Comparison of ENCODE assay signal across 1 cellular context in genomic region chr14:75293920-75294648, GRCh38.
TF ChIP-seq lines count a peak whose summit lies in the region.

No MANE protein-coding gene starts in this region.

TF ChIP-seq in SK-N-SH, 30 proteins besides CTCF, POLR2A, EP300 and RAD21 (continued from another document):
- TF ChIP-seq IRF3 (IDR thresholded peaks at IDR 0.05; ENCODE audit: low read depth, low read length) (no peak), NRF1 (IDR thresholded peaks at IDR 0.05; ENCODE audit: low read depth, low read length) (no peak), JUND (IDR thresholded peaks at IDR 0.05) (no peak), GABPA (IDR thresholded peaks at IDR 0.05; ENCODE audit: low read depth) (no peak), PBX3 (IDR thresholded peaks at IDR 0.05) (0 out of 2 replicates have a peak, but pooled peaks have one; percentile 4), SIN3A (IDR thresholded peaks at IDR 0.05; ENCODE audit: borderline replicate concordance, low read depth, low read length) (no peak), FOSL2 (IDR thresholded peaks at IDR 0.05; ENCODE audit: borderline replicate concordance, low read depth) (no peak), TCF12 (IDR thresholded peaks at IDR 0.05) (no peak), CHD2 (IDR thresholded peaks at IDR 0.05; ENCODE audit: low read length, partially characterized antibody) (peak; percentile 29), ELF1 (IDR thresholded peaks at IDR 0.05) (no peak), USF2 (IDR thresholded peaks at IDR 0.05; ENCODE audit: borderline replicate concordance, low read depth, low read length) (no peak), SMC3 (IDR thresholded peaks at IDR 0.05; ENCODE audit: low read depth, low read length) (0 out of 2 replicates have a peak, but pooled peaks have one; percentile 3)
